ENCODE assay signal across 13 cellular contexts in the genomic region with DNA sequence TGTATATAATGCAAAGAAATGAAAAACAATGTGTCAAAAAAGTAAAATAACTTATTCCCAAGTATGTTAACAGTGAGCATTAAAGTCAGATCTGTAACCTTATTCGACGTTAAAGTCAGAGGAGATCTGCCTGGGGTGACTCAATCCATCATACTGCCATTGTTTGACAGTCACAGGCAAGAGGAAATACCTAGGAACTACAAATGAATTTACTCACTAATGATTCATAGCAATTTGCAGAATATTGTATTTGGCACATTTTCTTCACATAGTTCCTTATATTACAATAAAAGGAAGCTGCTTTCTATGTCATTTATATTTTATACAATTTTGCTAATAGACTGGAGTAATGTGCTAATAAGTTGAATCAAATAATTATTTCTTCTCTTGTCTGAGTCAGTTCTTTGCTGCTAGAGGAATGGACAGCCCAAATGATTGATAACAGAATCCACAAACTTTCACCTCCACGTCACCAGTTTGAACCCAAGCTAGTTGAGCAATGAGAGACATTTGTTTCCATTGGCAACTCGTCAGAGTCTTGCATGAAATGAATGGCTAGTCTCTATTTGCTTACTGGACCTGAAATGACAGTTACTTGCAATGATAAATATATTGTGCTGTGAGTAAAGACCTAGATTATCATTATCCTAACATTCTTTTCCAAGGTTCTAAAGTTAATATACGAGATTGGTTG. TPM values are rescaled to one million over a fixed set of nuclear protein-coding genes. Genes with fewer than 3 reads are reported as not detected.
A peak's percentile ranks its signal among the peaks of the same experiment; 100 is the strongest.
DNase-seq lines count a peak whose midpoint lies in the region; ATAC-seq, FAIRE-seq and TF ChIP-seq lines count a peak whose summit lies in the region.
"Had no signal": no experiment of that assay in that cellular context is flagged by ENCODE, and none has a peak within 500 bp of the region (broad histone marks: within the 10 kb centered on the region; RNA-seq: fewer than 3 reads in every experiment).

No MANE protein-coding gene starts in this region.

- no peaks in the 10 kb centered on the region for H4K20me1 ChIP-seq in K562 (replicated peaks; ENCODE audit: control insufficient read depth, insufficient read depth, low read length)

- no peaks in the 10 kb centered on the region for H3K4me1 Mint-ChIP-seq in effector memory CD8-positive, alpha-beta T cell (ENCODE audit: low read depth in 2 of 2)
- H3K4me1 Mint-ChIP-seq in immature natural killer cell = no peaks in the 10 kb centered on the region

- no peak for TF ChIP-seq EP300 in K562 (IDR thresholded peaks at IDR 0.05; ENCODE audit: low read length)

- H3K27me3 ChIP-seq in K562 (ENCODE audit: control insufficient read depth in 2 of 2, insufficient read depth in 2 of 2, low read length in 2 of 2) = no peaks in the 10 kb centered on the region

- H2AFZ ChIP-seq in K562 (ENCODE audit: low read depth, low read length) = no peak overlapping the region

- FAIRE-seq in K562 (lab: Jason Lieb, UNC) = peak; percentile 49

- no peaks in the 10 kb centered on the region for H3K9me3 ChIP-seq in K562 (replicated peaks; ENCODE audit: control insufficient read depth, insufficient read depth, low read depth, low read length)
- H3K9me3 ChIP-seq: HAP-1 had no signal

- BruUV-seq in K562 (replicated peaks; lab: Mats Ljungman, UMichigan) = no TSS peak

- no peak for TF ChIP-seq RAD21 in K562 (CRISPR knock-in tag; conservative IDR thresholded peaks at IDR 0.05 in 1 of 2, IDR thresholded peaks at IDR 0.05 in 1 of 2)

- H3K79me2 ChIP-seq in K562 (ENCODE audit: control insufficient read depth, insufficient read depth, low read length) = no peaks in the 10 kb centered on the region

- no peak for TF ChIP-seq POLR2A in K562 (conservative IDR thresholded peaks at IDR 0.05)

- no peaks in the 10 kb centered on the region for H3K9me1 ChIP-seq in K562 (ENCODE audit: control insufficient read depth, insufficient read depth, low read length)

- H3K27me3 Mint-ChIP-seq in effector memory CD8-positive, alpha-beta T cell = peaks cover 0 to under 1% of the 10 kb centered on the region in 2 donors
- peaks cover 1 to 11% (median 1%) of the 10 kb centered on the region in 3 donors for H3K27me3 Mint-ChIP-seq in immature natural killer cell (ENCODE audit: low read depth in 3 of 3)
- H3K27me3 Mint-ChIP-seq: activated naive CD4-positive, alpha-beta T cell treated with anti-CD3 and anti-CD28 coated beads, Interleukin-2, amount 50 U/mL, for 24 hours had no signal

- no peaks in the 10 kb centered on the region for H3K36me3 Mint-ChIP-seq in effector memory CD8-positive, alpha-beta T cell (ENCODE audit: insufficient read depth)
- peaks cover 0 to under 1% (median 0%) of the 10 kb centered on the region in 3 donors for H3K36me3 Mint-ChIP-seq in immature natural killer cell

- POLR2A ChIA-PET in K562 (lab: Yijun Ruan, JAX) = no interaction called here

- CTCF ChIA-PET in K562 (lab: Yijun Ruan, JAX; ENCODE audit: low intra/inter-chr PET ratio) = no interaction called here

- 0% methylated on average over 5 of the region's 5 CpGs for WGBS in K562 (ENCODE audit: insufficient coverage, low coverage, missing lambda C conversion rate)

- DNase-seq in AG08396 (ENCODE audit: low spot score) (peak; percentile 25), LHCN-M2 (ENCODE audit: low read depth) (peak; percentile 12), K562 (ENCODE audit: extremely low read depth in 1 of 4, low spot score in 3 of 4) (no peak), iris pigment epithelial cell (ENCODE audit: low read depth) (peak; percentile 88), immature natural killer cell (no peak)
- no peak for DNase-seq in effector memory CD8-positive, alpha-beta T cell
- DNase-seq: NCI-H146, NCI-H82, nucleus accumbens had no signal

- H3K27ac ChIP-seq in K562 (ENCODE audit: extremely low read depth, low read depth, low read length) = no peak overlapping the region

- H3K36me3 ChIP-seq in K562 (ENCODE audit: control insufficient read depth, insufficient read depth, low read length) = no peaks in the 10 kb centered on the region
- H3K36me3 ChIP-seq: HAP-1 had no signal

- no peak overlapping the region for H3K4me3 Mint-ChIP-seq in effector memory CD8-positive, alpha-beta T cell
- H3K4me3 Mint-ChIP-seq in immature natural killer cell = no peak overlapping the region
- H3K4me3 Mint-ChIP-seq: activated naive CD4-positive, alpha-beta T cell treated with anti-CD3 and anti-CD28 coated beads, Interleukin-2, amount 50 U/mL, for 24 hours had no signal

- H3K4me1 ChIP-seq in K562 (replicated peaks in 1 of 2; ENCODE audit: control insufficient read depth in 2 of 2, insufficient read depth in 2 of 2, low read length in 2 of 2) = no peaks in the 10 kb centered on the region
- H3K4me1 ChIP-seq: HAP-1 had no signal

- H3K9ac ChIP-seq in K562 (ENCODE audit: insufficient read depth in 1 of 2, low read depth in 2 of 2, low read length in 2 of 2) = no peak overlapping the region

- no peak overlapping the region for H3K4me3 ChIP-seq in K562
- H3K4me3 ChIP-seq: HAP-1 had no signal

- H3K4me2 ChIP-seq in K562 (ENCODE audit: insufficient read depth, low read length) = no peak overlapping the region

- no peak overlapping the region for H3K27ac Mint-ChIP-seq in effector memory CD8-positive, alpha-beta T cell
- no peak overlapping the region for H3K27ac Mint-ChIP-seq in immature natural killer cell
- H3K27ac Mint-ChIP-seq: activated naive CD4-positive, alpha-beta T cell treated with anti-CD3 and anti-CD28 coated beads, Interleukin-2, amount 50 U/mL, for 24 hours had no signal

- TF ChIP-seq CTCF in K562 (IDR thresholded peaks at IDR 0.05 in 2 of 3, conservative IDR thresholded peaks at IDR 0.05 in 1 of 3; ENCODE audit: insufficient read depth in 2 of 3, low read depth in 1 of 3, low read length in 3 of 3) = no peak

- intact Hi-C loops in K562 (cut with micrococcal nuclease) = no loop called here

- in situ Hi-C loops in K562 (cut with MboI) = no loop called here

- no peak for ATAC-seq in K562
- no peak for ATAC-seq in GM21360 (IDR thresholded peaks at IDR 0.05; ENCODE audit: unreplicated experiment)
- ATAC-seq in effector memory CD8-positive, alpha-beta T cell (replicated peaks) = no peak
- no peak for ATAC-seq in GM21619 (IDR thresholded peaks at IDR 0.05; ENCODE audit: unreplicated experiment)

- peaks cover 2 to 4% of the 10 kb centered on the region in 2 donors for H3K9me3 Mint-ChIP-seq in effector memory CD8-positive, alpha-beta T cell
- H3K9me3 Mint-ChIP-seq in immature natural killer cell = peaks cover 0 to 20% (median 9%) of the 10 kb centered on the region in 6 donors

TF ChIP-seq in K562, 482 proteins besides CTCF, POLR2A, EP300 and RAD21 (continues in another document):
- no peak for TF ChIP-seq RBM17 (IDR thresholded peaks at IDR 0.05; ENCODE audit: borderline replicate concordance, low read depth, low read length)
- TF ChIP-seq NFRKB (IDR thresholded peaks at IDR 0.05; ENCODE audit: low read depth) = no peak
- TF ChIP-seq, protein P1, sequence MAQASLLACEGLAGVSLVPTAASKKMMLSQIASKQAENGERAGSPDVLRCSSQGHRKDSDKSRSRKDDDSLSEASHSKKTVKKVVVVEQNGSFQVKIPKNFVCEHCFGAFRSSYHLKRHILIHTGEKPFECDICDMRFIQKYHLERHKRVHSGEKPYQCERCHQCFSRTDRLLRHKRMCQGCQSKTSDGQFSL (CRISPR knock-in tag; IDR thresholded peaks at IDR 0.05) = no peak
- TF ChIP-seq, protein P1 (tag; IDR thresholded peaks at IDR 0.05) = no peak
- no peak for TF ChIP-seq ZC3H11A (IDR thresholded peaks at IDR 0.05; ENCODE audit: low read depth, low read length)
- TF ChIP-seq ZNF780A (CRISPR knock-in tag; IDR thresholded peaks at IDR 0.05) = no peak
- peak; percentile 19 for TF ChIP-seq MEIS2 (IDR thresholded peaks at IDR 0.05; ENCODE audit: partially characterized antibody)
- TF ChIP-seq ZNF79 (CRISPR knock-in tag; IDR thresholded peaks at IDR 0.05; ENCODE audit: low read depth) = no peak
- TF ChIP-seq, protein P2, sequence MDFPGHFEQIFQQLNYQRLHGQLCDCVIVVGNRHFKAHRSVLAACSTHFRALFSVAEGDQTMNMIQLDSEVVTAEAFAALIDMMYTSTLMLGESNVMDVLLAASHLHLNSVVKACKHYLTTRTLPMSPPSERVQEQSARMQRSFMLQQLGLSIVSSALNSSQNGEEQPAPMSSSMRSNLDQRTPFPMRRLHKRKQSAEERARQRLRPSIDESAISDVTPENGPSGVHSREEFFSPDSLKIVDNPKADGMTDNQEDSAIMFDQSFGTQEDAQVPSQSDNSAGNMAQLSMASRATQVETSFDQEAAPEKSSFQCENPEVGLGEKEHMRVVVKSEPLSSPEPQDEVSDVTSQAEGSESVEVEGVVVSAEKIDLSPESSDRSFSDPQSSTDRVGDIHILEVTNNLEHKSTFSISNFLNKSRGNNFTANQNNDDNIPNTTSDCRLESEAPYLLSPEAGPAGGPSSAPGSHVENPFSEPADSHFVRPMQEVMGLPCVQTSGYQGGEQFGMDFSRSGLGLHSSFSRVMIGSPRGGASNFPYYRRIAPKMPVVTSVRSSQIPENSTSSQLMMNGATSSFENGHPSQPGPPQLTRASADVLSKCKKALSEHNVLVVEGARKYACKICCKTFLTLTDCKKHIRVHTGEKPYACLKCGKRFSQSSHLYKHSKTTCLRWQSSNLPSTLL (IDR thresholded peaks at IDR 0.05) = no peak

RNA-seq across cellular contexts. Expression of a gene that starts 48.5 kb away (rescaled TPM):
- total RNA-seq in LHCN-M2 (2014; rRNA removed) (76.8 and 94.6 TPM in 2 replicates), K562 (2014; rRNA removed) (12.9 and 15.7 TPM in 2 replicates), K562 (2014; rRNA removed; fragmentation: Illumina TruSeq; extraction: Trizol) (25.9 and 30.1 TPM in 2 replicates), K562 (2015; rRNA removed; fragmentation: Illumina TruSeq; extraction: Trizol) (21.6 and 22.2 TPM in 2 replicates), K562 (2021) (18.7 and 20.7 TPM in 2 replicates)
- 13.9 TPM for polyA plus RNA-seq in LHCN-M2 (2012)
- total RNA-seq in K562 (2011; cell fraction: chromatin; rRNA removed; ENCODE audit: low replicate concordance) = 13.2 and 34.3 TPM in 2 replicates
- total RNA-seq in K562 (2011; cell fraction: nucleolus; rRNA removed) = 13.0 TPM in 2 replicates
- total RNA-seq in K562 (2011; cell fraction: nucleoplasm; rRNA removed) = 23.2 and 56.3 TPM in 2 replicates
- polyA plus RNA-seq in K562 (2011; rRNA removed) (27.4 and 30.4 TPM in 2 replicates), K562 (2014; fragmentation: Illumina TruSeq; extraction: Trizol) (15.8 and 20.5 TPM in 2 replicates), K562 (2014; fragmentation: Nextera tagmentation; extraction: Ambion mirVana) (1 to 10 TPM; 8.6 to 8.9 TPM), K562 (2014; rRNA removed) (10.3 and 13.2 TPM in 2 replicates), immature natural killer cell (10 to 100 TPM; 17.9 to 30.4 (median 21.0) TPM)
- 6.9 and 13.5 TPM in 2 replicates for polyA plus RNA-seq in K562 (2011; cell fraction: cytosol; rRNA removed)
- polyA plus RNA-seq in K562 (2011; cell fraction: nucleus; rRNA removed) = 7.5 and 12.3 TPM in 2 replicates
- 12.8 and 20.1 TPM in 2 replicates for polyA plus RNA-seq in K562 (2012)
- polyA minus RNA-seq in K562 (2011; rRNA and poly(A)+ RNA removed) = 41.3 and 54.9 TPM in 2 replicates
- 23.1 and 29.0 TPM in 2 replicates for polyA minus RNA-seq in K562 (2011; cell fraction: cytosol; rRNA and poly(A)+ RNA removed)
- 12.9 and 22.5 TPM in 2 replicates for polyA minus RNA-seq in K562 (2011; cell fraction: nucleus; rRNA and poly(A)+ RNA removed)

Comparison
In these comparisons a context has a peak if more than half of its experiments do, and no peak if none do; other contexts are left out.
1. DNase-seq: peak in AG08396 (single experiment), LHCN-M2 (single experiment) and iris pigment epithelial cell (single experiment); none in K562 (0 of 4), effector memory CD8-positive, alpha-beta T cell (0 of 3) and immature natural killer cell (0 of 3).